21 cellular contexts compared by ENCODE assay signal in genomic region chr1:202760589-202760988, GRCh38. TPM values are rescaled to one million over a fixed set of nuclear protein-coding genes. Genes with fewer than 3 reads are reported as not detected.
"Had no signal": no experiment of that assay in that cellular context is flagged by ENCODE, and none has a peak within 500 bp of the region (broad histone marks: within the 10 kb centered on the region; RNA-seq: fewer than 3 reads in every experiment).

No MANE protein-coding gene starts in this region.

- H3K4me3 ChIP-seq: adrenal gland, coronary artery, left ventricle myocardium inferior, mucosa of descending colon, ovary, stomach, testis, upper lobe of right lung had no signal

- H3K27ac ChIP-seq: adrenal gland, coronary artery, left ventricle myocardium inferior, ovary, stomach, testis, upper lobe of right lung, WERI-Rb-1 had no signal

- H3K27me3 Mint-ChIP-seq: activated CD4-positive, alpha-beta T cell treated with anti-CD3 and anti-CD28 coated beads for 36 hours; naive thymus-derived CD4-positive, alpha-beta T cell had no signal

- DNase-seq: activated CD4-positive, alpha-beta T cell treated with anti-CD3 and anti-CD28 coated beads for 36 hours; activated naive CD4-positive, alpha-beta T cell treated with anti-CD3 and anti-CD28 coated beads for 36 hours; adrenal gland; central memory CD4-positive, alpha-beta T cell; left ventricle myocardium inferior; mucosa of descending colon; naive thymus-derived CD4-positive, alpha-beta T cell; ovary; stimulated activated CD4-positive, alpha-beta T cell treated with anti-CD3 and anti-CD28 coated beads, Interleukin-12 subunit alpha, Interleukin-12 subunit beta, amount 100 ng/mL, for 4 hours; stimulated activated CD4-positive, alpha-beta T cell treated with anti-CD3 and anti-CD28 coated beads, Interleukin-2, amount 100 ng/mL, for 24 hours; stomach; testis; upper lobe of right lung; WERI-Rb-1 had no signal

- H3K9me3 Mint-ChIP-seq: activated naive CD4-positive, alpha-beta T cell treated with anti-CD3 and anti-CD28 coated beads for 36 hours; activated T-helper 2 cell treated with anti-CD3 and anti-CD28 coated beads, Interferon-gamma antibody, Interleukin-2, Interleukin-4, amounts not matched to agents 10 μg/mL and 5 μg/mL and 100 μg/mL, durations not matched to agents 14 hours and 24 hours and 36 hours; naive thymus-derived CD4-positive, alpha-beta T cell had no signal

- H3K27ac Mint-ChIP-seq: activated CD4-positive, alpha-beta T cell treated with anti-CD3 and anti-CD28 coated beads for 36 hours; activated naive CD4-positive, alpha-beta T cell treated with anti-CD3 and anti-CD28 coated beads for 36 hours; activated T-helper 2 cell treated with anti-CD3 and anti-CD28 coated beads, Interferon-gamma antibody, Interleukin-2, Interleukin-4, amounts not matched to agents 10 μg/mL and 5 μg/mL and 100 μg/mL, durations not matched to agents 14 hours and 24 hours and 36 hours had no signal

- H3K36me3 ChIP-seq: ovary had no signal

- H3K4me1 ChIP-seq: adrenal gland, left ventricle myocardium inferior, testis, upper lobe of right lung had no signal

- H3K9me3 ChIP-seq: adrenal gland, left ventricle myocardium inferior, mucosa of descending colon, ovary, stomach, testis, upper lobe of right lung had no signal

- H3K4me1 Mint-ChIP-seq: activated CD4-positive, alpha-beta T cell treated with anti-CD3 and anti-CD28 coated beads for 36 hours had no signal

- H3K27me3 ChIP-seq: adrenal gland, ovary, stomach, testis, upper lobe of right lung had no signal

- H3K4me3 Mint-ChIP-seq: activated CD4-positive, alpha-beta T cell treated with anti-CD3 and anti-CD28 coated beads for 36 hours; activated naive CD4-positive, alpha-beta T cell treated with anti-CD3 and anti-CD28 coated beads for 36 hours; naive thymus-derived CD4-positive, alpha-beta T cell had no signal

- ATAC-seq: activated CD4-positive, alpha-beta T cell treated with anti-CD3 and anti-CD28 coated beads for 36 hours; mucosa of descending colon; naive thymus-derived CD4-positive, alpha-beta T cell; upper lobe of right lung had no signal

RNA-seq across cellular contexts. Expression of gene PCAT6, which starts 50.2 kb away (rescaled TPM):
- total RNA-seq: stomach; T-helper 1 cell treated with Interleukin-12 subunit alpha and Interleukin-12 subunit beta and Interleukin-4 antibody, amounts not matched to agents 30 ng/mL and 1 ng/mL, for 36 hours had no signal
- polyA plus RNA-seq: naive thymus-derived CD4-positive, alpha-beta T cell had no signal

RNA-seq across cellular contexts. Expression of gene SYT2, which starts 50.3 kb away (rescaled TPM):
- total RNA-seq: activated CD4-positive, alpha-beta T cell treated with anti-CD3 and anti-CD28 coated beads for 36 hours; activated CD8-positive, alpha-beta memory T cell treated with anti-CD3 and anti-CD28 coated beads for 36 hours; activated naive CD4-positive, alpha-beta T cell treated with anti-CD3 and anti-CD28 coated beads for 36 hours; activated T-helper 2 cell treated with anti-CD3 and anti-CD28 coated beads, Interferon-gamma antibody, Interleukin-2, Interleukin-4, amounts not matched to agents 10 μg/mL and 5 μg/mL and 100 μg/mL, durations not matched to agents 14 hours and 24 hours and 36 hours; endothelial cell of umbilical vein; fibroblast of lung; left ventricle myocardium inferior; naive thymus-derived CD4-positive, alpha-beta T cell; T-helper 1 cell treated with Interleukin-12 subunit alpha and Interleukin-12 subunit beta and Interleukin-4 antibody, amounts not matched to agents 30 ng/mL and 1 ng/mL, for 36 hours had no signal
- polyA plus RNA-seq: endothelial cell of umbilical vein, keratinocyte, stomach had no signal
